ENCODE assay signal across 11 cellular contexts in genomic region chr14:53946404-53947400, GRCh38. TPM values are rescaled to one million over a fixed set of nuclear protein-coding genes. Genes with fewer than 3 reads are reported as not detected.
DNase-seq lines count a peak whose midpoint lies in the region; ATAC-seq, FAIRE-seq and TF ChIP-seq lines count a peak whose summit lies in the region.
"Had no signal": no experiment of that assay in that cellular context is flagged by ENCODE, and none has a peak within 500 bp of the region (broad histone marks: within the 10 kb centered on the region; RNA-seq: fewer than 3 reads in every experiment).

No MANE protein-coding gene starts in this region.

- no peak overlapping the region; a peak in 1 of 7 replicates for H3K27ac Mint-ChIP-seq in H9

- peak overlapping the region; percentile 69 to 85 for H3K4me3 Mint-ChIP-seq in H9

- RAD21 ChIA-PET in GM12878 (lab: Charles Lee; ENCODE audit: unreplicated experiment) = no interaction called here

- no peak overlapping the region for H2BK120ac ChIP-seq in H9 (ENCODE audit: low read depth, low read length, poor library complexity, severe bottlenecking)

- H4K8ac ChIP-seq in H9 (replicated peaks; ENCODE audit: insufficient read length, low read depth, low read length) = no peak overlapping the region

- BruUV-seq in GM12878 (replicated peaks; lab: Mats Ljungman, UMichigan) = no TSS peak

- H3K4me2 ChIP-seq in H9 (ENCODE audit: insufficient read depth, insufficient read length, low read length) (peak overlapping the region; percentile 80), GM12878 (ENCODE audit: control insufficient read depth, insufficient read depth) (no peak overlapping the region)

- peaks cover 6 to 31% (median 25%) of the 10 kb centered on the region in 3 experiments; a peak in 5 of 7 replicates for H3K36me3 Mint-ChIP-seq in H9 (ENCODE audit: insufficient read depth in 1 of 3, low read depth in 3 of 3)

- TF ChIP-seq EP300 in GM12878 (IDR thresholded peaks at IDR 0.05; ENCODE audit: borderline replicate concordance in 1 of 2, control insufficient read depth in 1 of 2, low read depth in 2 of 2, low read length in 2 of 2) = no peak

- CTCF ChIA-PET in GM12878 (lab: Yijun Ruan, JAX) = no interaction called here

- H4K91ac ChIP-seq in H9 (ENCODE audit: insufficient read length, low read depth, low read length) = no peak overlapping the region

- peaks cover 68 to 69% of the 10 kb centered on the region in 2 experiments for H3K4me1 Mint-ChIP-seq in H9

- H2AFZ ChIP-seq in H9 (ENCODE audit: low read length) (no peak overlapping the region), GM12878 (ENCODE audit: control insufficient read depth, low read depth, low read length) (no peak overlapping the region)

- no peak overlapping the region for H4K5ac ChIP-seq in H9 (ENCODE audit: insufficient read length, low read depth, low read length)

- FAIRE-seq in GM12878 (lab: Jason Lieb, UNC) = no peak

- TF ChIP-seq CTCF in H9 (conservative IDR thresholded peaks at IDR 0.05) (peak; percentile 26; the same call in 2 of the 3 replicates), GM12878 (IDR thresholded peaks at IDR 0.05 in 2 of 3, conservative IDR thresholded peaks at IDR 0.05 in 1 of 3; ENCODE audit: control insufficient read depth in 2 of 3, extremely low read depth in 1 of 3, insufficient read depth in 1 of 3, low read depth in 3 of 3, low read length in 3 of 3) (no peak), kidney epithelial cell (IDR thresholded peaks at IDR 0.05; ENCODE audit: insufficient read depth, low read length, poor library complexity, severe bottlenecking) (no peak)

- H3K79me2 ChIP-seq in H9 (ENCODE audit: insufficient read depth, low read length) = no peaks in the 10 kb centered on the region
- H3K79me2 ChIP-seq in GM12878 (ENCODE audit: control insufficient read depth, insufficient read depth, low read length) = no peaks in the 10 kb centered on the region; the same call in none of the 2 replicates

- ATAC-seq in GM12878 (no peak), sciatic nerve (peak; percentile 29), GM21619 (IDR thresholded peaks at IDR 0.05; ENCODE audit: unreplicated experiment) (no peak), HG03354 (IDR thresholded peaks at IDR 0.05; ENCODE audit: poor library complexity, severe bottlenecking, unreplicated experiment) (no peak)

- no peaks in the 10 kb centered on the region for H3K36me3 ChIP-seq in GM12878 (ENCODE audit: control insufficient read depth in 2 of 2, insufficient read depth in 2 of 2, low read length in 1 of 2)
- peaks cover 2% of the 10 kb centered on the region for H3K36me3 ChIP-seq in kidney epithelial cell (ENCODE audit: control insufficient read depth, insufficient read depth, low read length)

- no peak overlapping the region for H2BK5ac ChIP-seq in H9 (ENCODE audit: insufficient read length, low read length)

- H3K23me2 ChIP-seq in H9 (ENCODE audit: insufficient read length, low read depth, low read length, poor library complexity, severe bottlenecking) = peaks cover 14% of the 10 kb centered on the region

- no peak overlapping the region for H2BK12ac ChIP-seq in H9 (ENCODE audit: insufficient read length, low read depth, low read length)

- H3K27me3 Mint-ChIP-seq in H9 (ENCODE audit: low read depth) = peaks cover 59% of the 10 kb centered on the region

- H3K14ac ChIP-seq in H9 (ENCODE audit: insufficient read depth, low read length) = no peak overlapping the region

- H3K9ac ChIP-seq in H9 (ENCODE audit: extremely low read depth, insufficient read length, low read length) (no peak overlapping the region), GM12878 (ENCODE audit: control insufficient read depth, insufficient read depth, low read length) (no peak overlapping the region; the same call in 1 of the 2 replicates)

- H3K27me3 ChIP-seq in H9 (ENCODE audit: insufficient read depth, low read length) (peaks cover 40% of the 10 kb centered on the region; the same call in 1 of the 2 replicates), GM12878 (replicated peaks in 1 of 2; ENCODE audit: control insufficient read depth in 2 of 2, insufficient read depth in 2 of 2, low read length in 1 of 2) (peaks cover 0 to 3% of the 10 kb centered on the region in 2 experiments; a peak in 1 of 4 replicates), kidney epithelial cell (ENCODE audit: control insufficient read depth, insufficient read depth, low read length) (peaks cover 5% of the 10 kb centered on the region)

- in situ Hi-C loops in GM12878 (cut with MboI) = no loop called here

- TF ChIP-seq POLR2A in GM12878 (IDR thresholded peaks at IDR 0.05; ENCODE audit: low read depth, low read length) = no peak

- no peak overlapping the region for H3K4ac ChIP-seq in H9 (ENCODE audit: low read depth, low read length)

- POLR2A ChIA-PET in GM12878 (lab: Charles Lee) = interaction anchor here (0.6 kb wide), 1 partner anchor 89 kb away, joined by 4 read pairs; no protein-coding TSS in a partner anchor

- H3K79me1 ChIP-seq in H9 (ENCODE audit: insufficient read depth, low read depth, low read length, poor library complexity, severe bottlenecking) = no peaks in the 10 kb centered on the region

- H3K4me3 ChIP-seq in GM12878 (no peak overlapping the region), kidney epithelial cell (ENCODE audit: low read depth, low read length) (peak overlapping the region; percentile 21)

- H2AK5ac ChIP-seq in H9 (ENCODE audit: insufficient read length, low read length) = no peak overlapping the region

- H3T11ph ChIP-seq in H9 (ENCODE audit: low read length) = no peak overlapping the region

- no peak overlapping the region for H2BK15ac ChIP-seq in H9 (ENCODE audit: low read depth, low read length)

- H3K4me1 ChIP-seq in H9 (ENCODE audit: insufficient read depth, low read length) = peaks cover 23% of the 10 kb centered on the region; the same call in 1 of the 2 replicates
- H3K4me1 ChIP-seq in GM12878 (ENCODE audit: control insufficient read depth, insufficient read depth, low read length) = no peaks in the 10 kb centered on the region

- H3K9me3 ChIP-seq in H9 (ENCODE audit: control insufficient read depth, low read depth, low read length) (no peaks in the 10 kb centered on the region), GM12878 (replicated peaks; ENCODE audit: control insufficient read depth, insufficient read depth, low read length) (no peaks in the 10 kb centered on the region)

- SMC1A ChIA-PET in GM12878 (lab: Charles Lee; ENCODE audit: uncharacterized antibody, unreplicated experiment) = no interaction called here

- intact Hi-C loops in GM12878 (cut with micrococcal nuclease; ENCODE audit: unreplicated experiment) = no loop called here
- intact Hi-C loops in sciatic nerve (cut with DNase I) = no loop called here

- H4K20me1 ChIP-seq in H9 (ENCODE audit: control insufficient read depth, insufficient read depth, insufficient read length) (no peaks in the 10 kb centered on the region), GM12878 (ENCODE audit: control insufficient read depth, insufficient read depth) (no peaks in the 10 kb centered on the region)

- no peak overlapping the region for H2BK20ac ChIP-seq in H9 (ENCODE audit: low read depth, low read length, poor library complexity, severe bottlenecking)

- no peak overlapping the region for H3K56ac ChIP-seq in H9 (ENCODE audit: insufficient read length, low read depth, low read length)

- 0 out of 2 replicates have a peak, but pooled peaks have one; percentile 13 for TF ChIP-seq RAD21 in GM12878 (IDR thresholded peaks at IDR 0.05; ENCODE audit: insufficient read depth, low read depth, low read length)

- H3K27ac ChIP-seq in H9 (ENCODE audit: insufficient read length, low read depth, low read length) = no peak overlapping the region
- no peak overlapping the region; the same call in 1 of the 2 replicates for H3K27ac ChIP-seq in GM12878 (ENCODE audit: control insufficient read depth, insufficient read depth)

- H3K9me3 Mint-ChIP-seq in H9 = no peaks in the 10 kb centered on the region; a peak in 1 of 5 replicates

- DNase-seq in H9 (peak; percentile 59), GM12878 (ENCODE audit: low read depth, low spot score) (no peak), kidney epithelial cell (ENCODE audit: low read depth) (no peak), sciatic nerve (ENCODE audit: low spot score) (no peak), middle frontal gyrus (ENCODE audit: extremely low spot score, low spot score) (no peak), superior temporal gyrus (ENCODE audit: extremely low spot score) (no peak)
- DNase-seq: NCI-H510A treated with DMSO at 0.1 percent for 48 hours, SW 1271 had no signal

- H3K23ac ChIP-seq in H9 (ENCODE audit: insufficient read length, low read depth, low read length) = no peak overlapping the region

- WGBS in H9 (ENCODE audit: extremely low coverage, insufficient read length, low lambda C conversion rate) = no CpG with 5 or more reads among the region's 75 CpGs
- WGBS in GM12878 (ENCODE audit: insufficient coverage, insufficient replicate concordance, low lambda C conversion rate, missing lambda C conversion rate) = 56% methylated on average over 43 of the region's 75 CpGs

- peak overlapping the region; percentile 8 for H3K18ac ChIP-seq in H9 (ENCODE audit: insufficient read length, low read depth, low read length)

TF ChIP-seq in GM12878, 131 proteins besides CTCF, POLR2A, EP300 and RAD21 (continues in another document):
- TF ChIP-seq SUZ12 (IDR thresholded peaks at IDR 0.05; ENCODE audit: unreplicated experiment) = peak; percentile 66

RNA-seq across cellular contexts. Expression of gene BMP4, which starts 9.9 kb away (rescaled TPM):
- 12.2 and 13.6 TPM in 2 replicates for total RNA-seq in H9 (2021)
- total RNA-seq in GM12878 (2013; cell fraction: nucleolus; rRNA removed) = not detected in 2 replicates
- 0.49 and 1.4 TPM in 2 replicates for total RNA-seq in GM12878 (2014; rRNA removed)
- 0.22 and 0.32 TPM in 2 replicates for total RNA-seq in GM12878 (2014; rRNA removed; fragmentation: Illumina TruSeq; extraction: Trizol)
- 0.46 and 0.85 TPM in 2 replicates for total RNA-seq in GM12878 (2021)
- polyA plus RNA-seq in GM12878 (2011; ENCODE audit: low read depth) = 7.5 TPM
- polyA plus RNA-seq in GM12878 (2011; rRNA removed) = not detected in 2 replicates
- polyA plus RNA-seq in GM12878 (2011; cell fraction: cytosol; rRNA removed) = not detected in 2 replicates
- not detected in 2 replicates for polyA plus RNA-seq in GM12878 (2011; cell fraction: nucleus; rRNA removed)
- 14.6 and 21.4 TPM in 2 replicates for polyA plus RNA-seq in GM12878 (2012)
- 0.21 and 0.60 TPM in 2 replicates for polyA plus RNA-seq in GM12878 (2014; fragmentation: Illumina TruSeq; extraction: Trizol)
- under 1 TPM; 0.11 to 0.31 TPM for polyA plus RNA-seq in GM12878 (2014; fragmentation: Nextera tagmentation; extraction: Ambion mirVana)
- polyA plus RNA-seq in GM12878 (2014; rRNA removed) = 0.23 and 1.2 TPM in 2 replicates
- polyA plus RNA-seq in GM12878 (2016; fragmentation: Nextera tagmentation; extraction: Ambion mirVana) = 1 to 10 TPM; 1.3 to 1.8 TPM
- not detected in 2 replicates for polyA minus RNA-seq in GM12878 (2011; rRNA and poly(A)+ RNA removed)
- not detected in 2 replicates for polyA minus RNA-seq in GM12878 (2011; cell fraction: cytosol; rRNA and poly(A)+ RNA removed)
- polyA minus RNA-seq in GM12878 (2011; cell fraction: nucleus; rRNA and poly(A)+ RNA removed) = not detected in 2 replicates
- total RNA-seq in kidney epithelial cell = 2.7 and 3.1 TPM in 2 replicates
- total RNA-seq in sciatic nerve = 12.0 TPM
- total RNA-seq: activated CD8-positive, alpha-beta memory T cell treated with anti-CD3 and anti-CD28 coated beads for 36 hours had no signal
